Comparison of ENCODE assay signal across 19 cellular contexts in the genomic region with DNA sequence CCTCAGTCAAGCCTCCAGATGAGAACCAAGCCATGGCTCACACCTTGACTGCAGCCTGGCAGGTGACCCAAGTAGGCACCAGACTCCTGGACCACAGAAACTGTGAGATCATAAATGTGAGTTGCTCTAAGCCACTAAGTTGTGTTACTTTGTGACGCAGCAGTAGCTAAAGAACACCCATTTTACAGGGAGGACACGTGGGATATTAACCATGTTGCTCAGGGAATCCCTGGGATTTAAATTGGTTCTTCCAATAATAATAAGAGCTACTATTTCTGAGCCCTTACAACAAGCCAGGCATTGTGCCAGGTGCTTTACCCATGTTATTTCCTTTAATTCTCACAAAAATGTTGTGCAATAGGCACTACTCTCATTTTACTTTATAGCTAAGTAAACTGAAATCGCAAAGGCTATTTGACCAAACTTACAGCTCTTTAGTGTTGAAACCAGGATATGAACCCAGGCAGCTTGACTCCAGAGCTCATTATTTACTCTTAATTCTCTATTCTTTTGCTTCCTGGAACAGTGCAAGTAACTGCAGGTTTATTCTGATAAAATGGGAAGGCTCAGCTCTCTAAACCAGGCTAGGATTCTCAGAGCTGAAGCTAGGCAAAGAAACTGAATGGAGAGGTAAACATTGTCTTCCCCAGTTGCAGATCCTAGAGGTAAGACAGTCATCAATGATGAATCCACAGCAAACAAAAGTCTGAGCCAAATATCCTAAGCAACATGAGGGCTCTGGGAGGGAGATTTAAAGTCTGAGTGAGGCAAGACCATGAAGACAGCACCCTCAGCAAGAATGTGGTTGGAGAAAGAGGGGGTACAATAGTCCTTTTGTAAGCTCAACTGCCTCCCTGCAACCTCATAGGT.
DNase-seq lines count a peak whose midpoint lies in the region; ATAC-seq lines count a peak whose summit lies in the region.
"Had no signal": no experiment of that assay in that cellular context is flagged by ENCODE, and none has a peak within 500 bp of the region (broad histone marks: within the 10 kb centered on the region; RNA-seq: fewer than 3 reads in every experiment).

No MANE protein-coding gene starts in this region.

- H3K36me3 Mint-ChIP-seq in activated T-helper 17 cell treated with anti-CD3 and anti-CD28 coated beads, Interleukin-2, amount 50 U/mL, for 72 hours (ENCODE audit: low read depth), result no peaks in the 10 kb centered on the region
- no peaks in the 10 kb centered on the region for H3K36me3 Mint-ChIP-seq in activated CD8-positive, alpha-beta memory T cell treated with anti-CD3 and anti-CD28 coated beads, Interleukin-2, amount 10 ng/mL, durations not matched to agents 7 days and 5 days
- H3K36me3 Mint-ChIP-seq: activated CD4-positive, alpha-beta memory T cell treated with anti-CD3 and anti-CD28 coated beads for 36 hours; T-cell; type B pancreatic cell had no signal

- H3K27ac Mint-ChIP-seq in activated T-helper 17 cell treated with anti-CD3 and anti-CD28 coated beads, Interleukin-2, amount 50 U/mL, for 72 hours, result no peak overlapping the region
- H3K27ac Mint-ChIP-seq in stimulated activated naive CD8-positive, alpha-beta T cell treated with anti-CD3 and anti-CD28 coated beads, Interleukin-15, amount 100 ng/mL, for 72 hours, result no peak overlapping the region
- no peak overlapping the region for H3K27ac Mint-ChIP-seq in activated CD8-positive, alpha-beta memory T cell treated with anti-CD3 and anti-CD28 coated beads, Interleukin-2, amount 10 ng/mL, durations not matched to agents 7 days and 5 days
- H3K27ac Mint-ChIP-seq: activated CD4-positive, alpha-beta memory T cell treated with anti-CD3 and anti-CD28 coated beads for 36 hours; activated naive CD8-positive, alpha-beta T cell; T-cell; type B pancreatic cell had no signal

- peak; percentile 25 for DNase-seq in NCI-H2029 (lab: John Stamatoyannopoulos, UW)
- no peak for DNase-seq in NCI-H2029 treated with DMSO at 0.1 percent for 48 hours (lab: John Stamatoyannopoulos, UW)
- peak; percentile 14 for DNase-seq in kidney tubule cell (ENCODE audit: low spot score)
- no peak for DNase-seq in stimulated activated naive CD8-positive, alpha-beta T cell treated with anti-CD3 and anti-CD28 coated beads, Interleukin-15, amount 100 ng/mL, for 72 hours
- DNase-seq in mesenteric fat pad (ENCODE audit: low spot score), result no peak
- no peak for DNase-seq in hepatic stellate cell (ENCODE audit: low spot score)
- no peak for DNase-seq in activated CD8-positive, alpha-beta memory T cell treated with anti-CD3 and anti-CD28 coated beads, Interleukin-2, amount 10 ng/mL, durations not matched to agents 7 days and 5 days
- DNase-seq: 8988T; activated T-cell treated with anti-CD3 and anti-CD28 coated beads, Interleukin-2, amount 50 U/mL, for 48 hours; C1 segment of cervical spinal cord; DMS 273 treated with DMSO at 0.1 percent for 48 hours; NCI-H1092 treated with DMSO at 0.1 percent for 48 hours; RPMI8226; T-cell; WERI-Rb-1 had no signal

- CTCF ChIA-PET in activated CD8-positive, alpha-beta memory T cell treated with anti-CD3 and anti-CD28 coated beads, Interleukin-2, amount 10 ng/mL, durations not matched to agents 7 days and 5 days (lab: Charles Lee), result interaction anchor here (0.7 kb wide), 1 partner anchor 9 kb away, joined by 3 read pairs; no protein-coding TSS in a partner anchor

- no peaks in the 10 kb centered on the region for H3K27me3 Mint-ChIP-seq in activated T-helper 17 cell treated with anti-CD3 and anti-CD28 coated beads, Interleukin-2, amount 50 U/mL, for 72 hours
- no peaks in the 10 kb centered on the region for H3K27me3 Mint-ChIP-seq in stimulated activated naive CD8-positive, alpha-beta T cell treated with anti-CD3 and anti-CD28 coated beads, Interleukin-15, amount 100 ng/mL, for 72 hours
- H3K27me3 Mint-ChIP-seq in activated CD8-positive, alpha-beta memory T cell treated with anti-CD3 and anti-CD28 coated beads, Interleukin-2, amount 10 ng/mL, durations not matched to agents 7 days and 5 days, result no peaks in the 10 kb centered on the region
- H3K27me3 Mint-ChIP-seq: activated CD4-positive, alpha-beta memory T cell treated with anti-CD3 and anti-CD28 coated beads for 36 hours; activated naive CD8-positive, alpha-beta T cell; T-cell; type B pancreatic cell had no signal

- H3K4me3 Mint-ChIP-seq in activated T-helper 17 cell treated with anti-CD3 and anti-CD28 coated beads, Interleukin-2, amount 50 U/mL, for 72 hours, result no peak overlapping the region
- no peak overlapping the region for H3K4me3 Mint-ChIP-seq in stimulated activated naive CD8-positive, alpha-beta T cell treated with anti-CD3 and anti-CD28 coated beads, Interleukin-15, amount 100 ng/mL, for 72 hours
- no peak overlapping the region for H3K4me3 Mint-ChIP-seq in activated CD8-positive, alpha-beta memory T cell treated with anti-CD3 and anti-CD28 coated beads, Interleukin-2, amount 10 ng/mL, durations not matched to agents 7 days and 5 days
- H3K4me3 Mint-ChIP-seq: activated CD4-positive, alpha-beta memory T cell treated with anti-CD3 and anti-CD28 coated beads for 36 hours; activated naive CD8-positive, alpha-beta T cell; T-cell; type B pancreatic cell had no signal

- no peaks in the 10 kb centered on the region for H3K4me1 Mint-ChIP-seq in activated T-helper 17 cell treated with anti-CD3 and anti-CD28 coated beads, Interleukin-2, amount 50 U/mL, for 72 hours
- H3K4me1 Mint-ChIP-seq in stimulated activated naive CD8-positive, alpha-beta T cell treated with anti-CD3 and anti-CD28 coated beads, Interleukin-15, amount 100 ng/mL, for 72 hours, result peaks cover 8% of the 10 kb centered on the region
- peaks cover 8% of the 10 kb centered on the region for H3K4me1 Mint-ChIP-seq in activated CD8-positive, alpha-beta memory T cell treated with anti-CD3 and anti-CD28 coated beads, Interleukin-2, amount 10 ng/mL, durations not matched to agents 7 days and 5 days
- H3K4me1 Mint-ChIP-seq: T-cell had no signal

- peak; percentile 22 for ATAC-seq in activated T-helper 17 cell treated with anti-CD3 and anti-CD28 coated beads, Interleukin-2, amount 50 U/mL, for 72 hours (replicated peaks)
- peak; percentile 28 for ATAC-seq in stimulated activated naive CD8-positive, alpha-beta T cell treated with anti-CD3 and anti-CD28 coated beads, Interleukin-15, amount 100 ng/mL, for 72 hours
- no peak for ATAC-seq in activated CD8-positive, alpha-beta memory T cell treated with anti-CD3 and anti-CD28 coated beads, Interleukin-2, amount 10 ng/mL, durations not matched to agents 7 days and 5 days
- ATAC-seq: T-cell had no signal

- H3K9me3 Mint-ChIP-seq in activated T-helper 17 cell treated with anti-CD3 and anti-CD28 coated beads, Interleukin-2, amount 50 U/mL, for 72 hours, result no peaks in the 10 kb centered on the region
- H3K9me3 Mint-ChIP-seq in stimulated activated naive CD8-positive, alpha-beta T cell treated with anti-CD3 and anti-CD28 coated beads, Interleukin-15, amount 100 ng/mL, for 72 hours, result no peaks in the 10 kb centered on the region
- H3K9me3 Mint-ChIP-seq in activated CD8-positive, alpha-beta memory T cell treated with anti-CD3 and anti-CD28 coated beads, Interleukin-2, amount 10 ng/mL, durations not matched to agents 7 days and 5 days (ENCODE audit: low read depth), result peaks cover 2% of the 10 kb centered on the region
- H3K9me3 Mint-ChIP-seq: activated CD4-positive, alpha-beta memory T cell treated with anti-CD3 and anti-CD28 coated beads for 36 hours; T-cell; type B pancreatic cell had no signal

Comparison
In these comparisons a context has a peak if more than half of its experiments do, and no peak if none do; other contexts are left out.
1. DNase-seq: peak in NCI-H2029 (single experiment) and kidney tubule cell (single experiment); none in NCI-H2029 treated with DMSO at 0.1 percent for 48 hours (single experiment), stimulated activated naive CD8-positive, alpha-beta T cell treated with anti-CD3 and anti-CD28 coated beads, Interleukin-15, amount 100 ng/mL, for 72 hours (0 of 2), mesenteric fat pad (single experiment), hepatic stellate cell (single experiment) and activated CD8-positive, alpha-beta memory T cell treated with anti-CD3 and anti-CD28 coated beads, Interleukin-2, amount 10 ng/mL, durations not matched to agents 7 days and 5 days (single experiment).